ENCODE assay signal across 1 cellular context in the genomic region with DNA sequence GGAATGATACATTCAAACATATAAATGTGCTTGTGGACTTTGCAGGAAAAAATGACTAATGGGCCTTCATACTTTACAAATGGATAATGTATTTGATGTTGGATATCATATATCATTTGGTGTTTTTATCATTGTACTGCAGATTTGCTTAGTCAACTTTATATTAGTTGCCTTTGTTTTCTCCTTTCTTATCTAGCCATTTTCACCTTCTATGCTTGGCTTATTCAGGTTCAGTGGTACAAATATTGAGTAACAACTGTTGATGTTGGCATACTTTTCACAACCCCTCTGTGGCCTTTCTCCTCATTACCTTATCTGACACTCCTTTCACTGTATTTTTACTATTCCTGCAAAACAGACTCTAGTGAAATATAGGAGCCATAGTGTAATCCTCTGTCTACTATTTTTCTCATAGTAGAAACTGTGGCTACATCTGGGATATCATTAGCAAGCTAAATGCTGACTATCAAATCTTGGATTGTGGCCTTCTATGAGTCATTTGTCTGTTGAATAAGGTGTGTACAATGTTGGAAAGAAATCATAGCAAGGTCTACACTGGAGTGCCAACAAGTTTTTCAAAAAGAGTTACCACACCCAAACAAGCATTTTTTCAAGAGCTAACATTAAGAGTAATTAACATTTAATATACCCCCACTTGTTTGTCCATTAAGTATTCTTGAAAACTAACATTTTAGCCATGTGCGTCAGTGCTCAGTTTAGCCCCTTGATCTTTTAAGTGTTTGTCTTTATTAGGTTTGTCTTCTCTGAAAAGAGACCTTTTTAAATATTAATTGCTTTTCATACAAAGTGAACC.
TF ChIP-seq lines count a peak whose summit lies in the region.

No MANE protein-coding gene starts in this region.

TF ChIP-seq in HepG2, 621 proteins besides CTCF, POLR2A, EP300 and RAD21 (continued from another document and continues in another):
- TF ChIP-seq, protein P1, sequence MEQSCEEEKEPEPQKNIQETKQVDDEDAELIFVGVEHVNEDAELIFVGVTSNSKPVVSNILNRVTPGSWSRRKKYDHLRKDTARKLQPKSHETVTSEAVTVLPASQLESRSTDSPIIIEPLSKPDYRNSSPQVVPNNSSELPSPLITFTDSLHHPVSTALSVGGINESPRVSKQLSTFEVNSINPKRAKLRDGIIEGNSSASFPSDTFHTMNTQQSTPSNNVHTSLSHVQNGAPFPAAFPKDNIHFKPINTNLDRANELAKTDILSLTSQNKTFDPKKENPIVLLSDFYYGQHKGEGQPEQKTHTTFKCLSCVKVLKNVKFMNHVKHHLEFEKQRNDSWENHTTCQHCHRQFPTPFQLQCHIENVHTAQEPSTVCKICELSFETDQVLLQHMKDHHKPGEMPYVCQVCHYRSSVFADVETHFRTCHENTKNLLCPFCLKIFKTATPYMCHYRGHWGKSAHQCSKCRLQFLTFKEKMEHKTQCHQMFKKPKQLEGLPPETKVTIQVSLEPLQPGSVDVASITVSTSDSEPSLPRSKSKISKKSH (CRISPR knock-in tag; IDR thresholded peaks at IDR 0.05; ENCODE audit: borderline replicate concordance): no peak
- TF ChIP-seq ZNF564 (CRISPR knock-in tag; IDR thresholded peaks at IDR 0.05) (no peak), FOXA1 (IDR thresholded peaks at IDR 0.05) (no peak), FOXA1 (CRISPR knock-in tag; IDR thresholded peaks at IDR 0.05) (peak; percentile 15; the same call in 1 of the 2 replicates), ESRRA (CRISPR knock-in tag; IDR thresholded peaks at IDR 0.05; ENCODE audit: low read depth) (no peak), PHB2 (IDR thresholded peaks at IDR 0.05; ENCODE audit: partially characterized antibody) (no peak), POGZ (CRISPR knock-in tag; IDR thresholded peaks at IDR 0.05) (peak; percentile 63; the same call in 1 of the 2 replicates), EHMT2 (IDR thresholded peaks at IDR 0.05; ENCODE audit: borderline replicate concordance, low read depth, low read length) (peak; percentile 74), NCOA5 (CRISPR knock-in tag; IDR thresholded peaks at IDR 0.05) (no peak), CREM (IDR thresholded peaks at IDR 0.05) (0 out of 2 replicates have a peak, but pooled peaks have one; percentile 27), CREM (CRISPR knock-in tag; IDR thresholded peaks at IDR 0.05) (no peak), HHEX (CRISPR knock-in tag; IDR thresholded peaks at IDR 0.05) (no peak), ZNF720 (CRISPR knock-in tag; IDR thresholded peaks at IDR 0.05) (no peak), ARNT2 (CRISPR knock-in tag; IDR thresholded peaks at IDR 0.05; ENCODE audit: low read depth) (no peak), E2F5 (CRISPR knock-in tag; conservative IDR thresholded peaks at IDR 0.05) (no peak), ZNF160 (CRISPR knock-in tag; IDR thresholded peaks at IDR 0.05) (no peak), MEF2D (CRISPR knock-in tag; IDR thresholded peaks at IDR 0.05) (0 out of 2 replicates have a peak, but pooled peaks have one; percentile 36), REL (CRISPR knock-in tag; conservative IDR thresholded peaks at IDR 0.05) (no peak), KDM1A (CRISPR knock-in tag; IDR thresholded peaks at IDR 0.05) (no peak), ZKSCAN5 (CRISPR knock-in tag; IDR thresholded peaks at IDR 0.05) (no peak), ZNF501 (CRISPR knock-in tag; IDR thresholded peaks at IDR 0.05) (no peak), ZNF143 (CRISPR knock-in tag; IDR thresholded peaks at IDR 0.05) (no peak), TSC22D2 (CRISPR knock-in tag; IDR thresholded peaks at IDR 0.05; ENCODE audit: borderline replicate concordance) (no peak), ZBTB7A (CRISPR knock-in tag; IDR thresholded peaks at IDR 0.05) (no peak), ZNF713 (CRISPR knock-in tag; IDR thresholded peaks at IDR 0.05) (no peak), ZNF746 (CRISPR knock-in tag; IDR thresholded peaks at IDR 0.05) (no peak), XRCC5 (optimal IDR thresholded peaks at IDR 0.05; ENCODE audit: low read length) (no peak), KLF11 (CRISPR knock-in tag; IDR thresholded peaks at IDR 0.05) (no peak), SAP130 (CRISPR knock-in tag; IDR thresholded peaks at IDR 0.05; ENCODE audit: low read depth) (peak; percentile 24; the same call in 1 of the 2 replicates), ZNF780A (CRISPR knock-in tag; IDR thresholded peaks at IDR 0.05) (no peak), ZBTB10 (CRISPR knock-in tag; IDR thresholded peaks at IDR 0.05; ENCODE audit: borderline replicate concordance) (no peak), ZNF614 (CRISPR knock-in tag; IDR thresholded peaks at IDR 0.05; ENCODE audit: borderline replicate concordance) (no peak), ARID5B (CRISPR knock-in tag; IDR thresholded peaks at IDR 0.05) (peak; percentile 86), TAF15 (IDR thresholded peaks at IDR 0.05; ENCODE audit: low read depth, low read length, poor library complexity, severe bottlenecking) (no peak), AKAP8 (CRISPR knock-in tag; IDR thresholded peaks at IDR 0.05) (no peak), SMC3 (IDR thresholded peaks at IDR 0.05; ENCODE audit: low read length) (no peak), ZNF597 (CRISPR knock-in tag; IDR thresholded peaks at IDR 0.05) (no peak), CEBPZ (IDR thresholded peaks at IDR 0.05; ENCODE audit: low read length) (no peak), ZNF292 (CRISPR knock-in tag; IDR thresholded peaks at IDR 0.05; ENCODE audit: borderline replicate concordance, low read depth) (no peak), TMF1 (CRISPR knock-in tag; IDR thresholded peaks at IDR 0.05; ENCODE audit: low read depth) (no peak), RBAK (CRISPR knock-in tag; IDR thresholded peaks at IDR 0.05) (no peak), SIX4 (CRISPR knock-in tag; IDR thresholded peaks at IDR 0.05) (no peak), IKZF5 (CRISPR knock-in tag; IDR thresholded peaks at IDR 0.05) (no peak), NFATC3 (CRISPR knock-in tag; IDR thresholded peaks at IDR 0.05) (no peak)
- TF ChIP-seq, protein P2, sequence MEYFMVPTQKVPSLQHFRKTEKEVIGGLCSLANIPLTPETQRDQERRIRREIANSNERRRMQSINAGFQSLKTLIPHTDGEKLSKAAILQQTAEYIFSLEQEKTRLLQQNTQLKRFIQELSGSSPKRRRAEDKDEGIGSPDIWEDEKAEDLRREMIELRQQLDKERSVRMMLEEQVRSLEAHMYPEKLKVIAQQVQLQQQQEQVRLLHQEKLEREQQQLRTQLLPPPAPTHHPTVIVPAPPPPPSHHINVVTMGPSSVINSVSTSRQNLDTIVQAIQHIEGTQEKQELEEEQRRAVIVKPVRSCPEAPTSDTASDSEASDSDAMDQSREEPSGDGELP (IDR thresholded peaks at IDR 0.05; ENCODE audit: borderline replicate concordance, low read depth): no peak
- TF ChIP-seq, protein P3, sequence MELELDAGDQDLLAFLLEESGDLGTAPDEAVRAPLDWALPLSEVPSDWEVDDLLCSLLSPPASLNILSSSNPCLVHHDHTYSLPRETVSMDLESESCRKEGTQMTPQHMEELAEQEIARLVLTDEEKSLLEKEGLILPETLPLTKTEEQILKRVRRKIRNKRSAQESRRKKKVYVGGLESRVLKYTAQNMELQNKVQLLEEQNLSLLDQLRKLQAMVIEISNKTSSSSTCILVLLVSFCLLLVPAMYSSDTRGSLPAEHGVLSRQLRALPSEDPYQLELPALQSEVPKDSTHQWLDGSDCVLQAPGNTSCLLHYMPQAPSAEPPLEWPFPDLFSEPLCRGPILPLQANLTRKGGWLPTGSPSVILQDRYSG (CRISPR knock-in tag; IDR thresholded peaks at IDR 0.05): no peak
